4 cellular contexts compared by ENCODE assay signal in genomic region chr7:118907911-118908527, GRCh38.
TF ChIP-seq lines count a peak whose summit lies in the region.

No MANE protein-coding gene starts in this region.

TF ChIP-seq in HepG2, 621 proteins besides CTCF, POLR2A, EP300 and RAD21:
- peak; percentile 67 for TF ChIP-seq MAFF (IDR thresholded peaks at IDR 0.05; ENCODE audit: low read depth, low read length)
- no peak for TF ChIP-seq KLF6 (CRISPR knock-in tag; IDR thresholded peaks at IDR 0.05)
- 0 out of 2 replicates have a peak, but pooled peaks have one; percentile 28 for TF ChIP-seq CEBPB (IDR thresholded peaks at IDR 0.05; ENCODE audit: borderline replicate concordance, low read depth, low read length)
- no peak for TF ChIP-seq ZNF746 (CRISPR knock-in tag; IDR thresholded peaks at IDR 0.05)
- TF ChIP-seq MAFK (conservative IDR thresholded peaks at IDR 0.05 in 1 of 2, IDR thresholded peaks at IDR 0.05 in 1 of 2; ENCODE audit: low read length in 2 of 2) = peak in 1 of 2 experiments; percentile 77; a peak in 3 of 4 replicates
- peak; percentile 14; the same call in 1 of the 2 replicates for TF ChIP-seq ATF7 (IDR thresholded peaks at IDR 0.05)
- TF ChIP-seq ATF7 (CRISPR knock-in tag; IDR thresholded peaks at IDR 0.05) = no peak

TF ChIP-seq in IMR-90, 13 proteins besides CTCF, POLR2A, EP300 and RAD21:
- TF ChIP-seq RCOR1 (IDR thresholded peaks at IDR 0.05; ENCODE audit: insufficient replicate concordance, low read length) (no peak), RFX5 (IDR thresholded peaks at IDR 0.05; ENCODE audit: low read depth, low read length) (no peak), MAFK (IDR thresholded peaks at IDR 0.05; ENCODE audit: low read depth, low read length) (peak; percentile 56), MAZ (IDR thresholded peaks at IDR 0.05; ENCODE audit: borderline replicate concordance, low read depth, low read length) (no peak), CEBPB (IDR thresholded peaks at IDR 0.05; ENCODE audit: low read depth, low read length) (0 out of 2 replicates have a peak, but pooled peaks have one; percentile 21), ELK1 (IDR thresholded peaks at IDR 0.05; ENCODE audit: borderline replicate concordance, low read depth, low read length) (no peak)

TF ChIP-seq in H1, 55 proteins besides CTCF, POLR2A, EP300 and RAD21:
- peak; percentile 63; the same call in 1 of the 2 replicates for TF ChIP-seq CEBPB (IDR thresholded peaks at IDR 0.05; ENCODE audit: low read depth, low read length)
- TF ChIP-seq GABPA (IDR thresholded peaks at IDR 0.05; ENCODE audit: borderline replicate concordance, insufficient read depth, low read length) = no peak
- no peak for TF ChIP-seq SIN3A (conservative IDR thresholded peaks at IDR 0.05 in 1 of 2, IDR thresholded peaks at IDR 0.05 in 1 of 2; ENCODE audit: low read depth in 1 of 2, low read length in 2 of 2)

TF ChIP-seq in GM23338, 12 proteins besides CTCF, POLR2A, EP300 and RAD21:
- TF ChIP-seq ZNF331 (CRISPR knock-in tag; IDR thresholded peaks at IDR 0.05; ENCODE audit: low read depth) = no peak
- no peak for TF ChIP-seq CREB1 (CRISPR knock-in tag; IDR thresholded peaks at IDR 0.05; ENCODE audit: low read depth)
- TF ChIP-seq ETS1 (IDR thresholded peaks at IDR 0.05) = no peak
- no peak for TF ChIP-seq JUNB (IDR thresholded peaks at IDR 0.05; ENCODE audit: unreplicated experiment)
- TF ChIP-seq STAT1 (IDR thresholded peaks at IDR 0.05; ENCODE audit: unreplicated experiment) = no peak
